Comparison of ENCODE assay signal across 22 cellular contexts in genomic region chr19:28319208-28319607, GRCh38.
"Had no signal": no experiment of that assay in that cellular context is flagged by ENCODE, and none has a peak within 500 bp of the region (broad histone marks: within the 10 kb centered on the region; RNA-seq: fewer than 3 reads in every experiment).

No MANE protein-coding gene starts in this region.

- H3K27ac ChIP-seq: HL-60, SJSA1, SK-N-MC had no signal

- H3K27me3 ChIP-seq: SJSA1 had no signal

- H3K4me3 ChIP-seq: SJSA1, SK-N-MC had no signal

- FAIRE-seq: RCC 7860 had no signal

- H3K36me3 ChIP-seq: SJSA1 had no signal

- DNase-seq: KBM-7, NCI-H1092, NCI-H1105 treated with DMSO at 0.1 percent for 48 hours, NCI-H1417 treated with DMSO at 0.1 percent for 48 hours, NCI-H146, NCI-H1694 treated with DMSO at 0.1 percent for 48 hours, NCI-H1930, NCI-H2081, NCI-H2107, NCI-H226, NCI-H446, NCI-H510A, NCI-H524 treated with DMSO at 0.1 percent for 48 hours, NCI-H69, NCI-H774, Right ventricle myocardium superior, RPMI8226, SIG-M5 had no signal
